ENCODE assay signal across 1 cellular context in genomic region chr17:8222630-8223355, GRCh38.
TF ChIP-seq lines count a peak whose summit lies in the region.

No MANE protein-coding gene starts in this region.

TF ChIP-seq in HepG2, 621 proteins besides CTCF, POLR2A, EP300 and RAD21 (continued from another document and continues in another):
- TF ChIP-seq, protein P1, sequence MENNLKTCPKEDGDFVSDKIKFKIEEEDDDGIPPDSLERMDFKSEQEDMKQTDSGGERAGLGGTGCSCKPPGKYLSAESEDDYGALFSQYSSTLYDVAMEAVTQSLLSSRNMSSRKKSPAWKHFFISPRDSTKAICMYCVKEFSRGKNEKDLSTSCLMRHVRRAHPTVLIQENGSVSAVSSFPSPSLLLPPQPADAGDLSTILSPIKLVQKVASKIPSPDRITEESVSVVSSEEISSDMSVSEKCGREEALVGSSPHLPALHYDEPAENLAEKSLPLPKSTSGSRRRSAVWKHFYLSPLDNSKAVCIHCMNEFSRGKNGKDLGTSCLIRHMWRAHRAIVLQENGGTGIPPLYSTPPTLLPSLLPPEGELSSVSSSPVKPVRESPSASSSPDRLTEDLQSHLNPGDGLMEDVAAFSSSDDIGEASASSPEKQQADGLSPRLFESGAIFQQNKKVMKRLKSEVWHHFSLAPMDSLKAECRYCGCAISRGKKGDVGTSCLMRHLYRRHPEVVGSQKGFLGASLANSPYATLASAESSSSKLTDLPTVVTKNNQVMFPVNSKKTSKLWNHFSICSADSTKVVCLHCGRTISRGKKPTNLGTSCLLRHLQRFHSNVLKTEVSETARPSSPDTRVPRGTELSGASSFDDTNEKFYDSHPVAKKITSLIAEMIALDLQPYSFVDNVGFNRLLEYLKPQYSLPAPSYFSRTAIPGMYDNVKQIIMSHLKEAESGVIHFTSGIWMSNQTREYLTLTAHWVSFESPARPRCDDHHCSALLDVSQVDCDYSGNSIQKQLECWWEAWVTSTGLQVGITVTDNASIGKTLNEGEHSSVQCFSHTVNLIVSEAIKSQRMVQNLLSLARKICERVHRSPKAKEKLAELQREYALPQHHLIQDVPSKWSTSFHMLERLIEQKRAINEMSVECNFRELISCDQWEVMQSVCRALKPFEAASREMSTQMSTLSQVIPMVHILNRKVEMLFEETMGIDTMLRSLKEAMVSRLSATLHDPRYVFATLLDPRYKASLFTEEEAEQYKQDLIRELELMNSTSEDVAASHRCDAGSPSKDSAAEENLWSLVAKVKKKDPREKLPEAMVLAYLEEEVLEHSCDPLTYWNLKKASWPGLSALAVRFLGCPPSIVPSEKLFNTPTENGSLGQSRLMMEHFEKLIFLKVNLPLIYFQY (CRISPR knock-in tag; IDR thresholded peaks at IDR 0.05; ENCODE audit: borderline replicate concordance), result peak; percentile 80
- TF ChIP-seq ZSCAN9 (CRISPR knock-in tag; IDR thresholded peaks at IDR 0.05; ENCODE audit: borderline replicate concordance) (peak; percentile 47; the same call in 1 of the 2 replicates), MAZ (IDR thresholded peaks at IDR 0.05; ENCODE audit: borderline replicate concordance, low read depth, low read length) (no peak; the same call in 1 of the 2 replicates), MAZ (CRISPR knock-in tag; IDR thresholded peaks at IDR 0.05; ENCODE audit: low read depth) (peak; percentile 93), NFYB (CRISPR knock-in tag; IDR thresholded peaks at IDR 0.05) (peak; percentile 29; the same call in 1 of the 2 replicates), SAP130 (CRISPR knock-in tag; IDR thresholded peaks at IDR 0.05; ENCODE audit: low read depth) (peak; percentile 72; the same call in 1 of the 2 replicates), NFIB (CRISPR knock-in tag; IDR thresholded peaks at IDR 0.05; ENCODE audit: borderline replicate concordance) (no peak), ZSCAN29 (CRISPR knock-in tag; conservative IDR thresholded peaks at IDR 0.05) (peak; percentile 35; the same call in 1 of the 2 replicates), HHEX (CRISPR knock-in tag; IDR thresholded peaks at IDR 0.05) (no peak), TEAD2 (CRISPR knock-in tag; IDR thresholded peaks at IDR 0.05) (no peak), KLF16 (CRISPR knock-in tag; IDR thresholded peaks at IDR 0.05) (peak in 1 of 2 experiments; percentile 76; a peak in 2 of 4 replicates), ZNF331 (CRISPR knock-in tag; IDR thresholded peaks at IDR 0.05) (peak; percentile 77; the same call in 1 of the 2 replicates), ZFP62 (CRISPR knock-in tag; IDR thresholded peaks at IDR 0.05) (no peak), ZNF556 (CRISPR knock-in tag; IDR thresholded peaks at IDR 0.05; ENCODE audit: borderline replicate concordance) (0 out of 2 replicates have a peak, but pooled peaks have one; percentile 29), TCF7L2 (IDR thresholded peaks at IDR 0.05; ENCODE audit: low read depth, low read length) (no peak), ZNF704 (CRISPR knock-in tag; IDR thresholded peaks at IDR 0.05; ENCODE audit: borderline replicate concordance) (no peak), TEAD3 (CRISPR knock-in tag; optimal IDR thresholded peaks at IDR 0.05; ENCODE audit: borderline replicate concordance) (peak; percentile 28), HNRNPLL (IDR thresholded peaks at IDR 0.05; ENCODE audit: low read depth, low read length, poor library complexity, severe bottlenecking) (peak; percentile 72), PAXIP1 (CRISPR knock-in tag; conservative IDR thresholded peaks at IDR 0.05) (peak; percentile 41), DMAP1 (CRISPR knock-in tag; IDR thresholded peaks at IDR 0.05) (0 out of 2 replicates have a peak, but pooled peaks have one; percentile 34), KDM2A (CRISPR knock-in tag; IDR thresholded peaks at IDR 0.05; ENCODE audit: borderline replicate concordance, low read depth) (peak; percentile 85), ZNF230 (CRISPR knock-in tag; IDR thresholded peaks at IDR 0.05) (peak; percentile 42; the same call in 1 of the 2 replicates), SIN3A (IDR thresholded peaks at IDR 0.05; ENCODE audit: borderline replicate concordance, low read depth, low read length) (0 out of 2 replicates have a peak, but pooled peaks have one; percentile 24), MBNL3 (CRISPR knock-in tag; conservative IDR thresholded peaks at IDR 0.05) (no peak), NR2C2 (CRISPR knock-in tag; IDR thresholded peaks at IDR 0.05; ENCODE audit: borderline replicate concordance) (peak; percentile 18; the same call in 1 of the 2 replicates), MED13 (CRISPR knock-in tag; IDR thresholded peaks at IDR 0.05) (no peak), ZNF530 (CRISPR knock-in tag; IDR thresholded peaks at IDR 0.05; ENCODE audit: low read depth) (no peak), LCORL (IDR thresholded peaks at IDR 0.05) (no peak), LCORL (CRISPR knock-in tag; IDR thresholded peaks at IDR 0.05) (peak; percentile 64)
- TF ChIP-seq, protein P2, sequence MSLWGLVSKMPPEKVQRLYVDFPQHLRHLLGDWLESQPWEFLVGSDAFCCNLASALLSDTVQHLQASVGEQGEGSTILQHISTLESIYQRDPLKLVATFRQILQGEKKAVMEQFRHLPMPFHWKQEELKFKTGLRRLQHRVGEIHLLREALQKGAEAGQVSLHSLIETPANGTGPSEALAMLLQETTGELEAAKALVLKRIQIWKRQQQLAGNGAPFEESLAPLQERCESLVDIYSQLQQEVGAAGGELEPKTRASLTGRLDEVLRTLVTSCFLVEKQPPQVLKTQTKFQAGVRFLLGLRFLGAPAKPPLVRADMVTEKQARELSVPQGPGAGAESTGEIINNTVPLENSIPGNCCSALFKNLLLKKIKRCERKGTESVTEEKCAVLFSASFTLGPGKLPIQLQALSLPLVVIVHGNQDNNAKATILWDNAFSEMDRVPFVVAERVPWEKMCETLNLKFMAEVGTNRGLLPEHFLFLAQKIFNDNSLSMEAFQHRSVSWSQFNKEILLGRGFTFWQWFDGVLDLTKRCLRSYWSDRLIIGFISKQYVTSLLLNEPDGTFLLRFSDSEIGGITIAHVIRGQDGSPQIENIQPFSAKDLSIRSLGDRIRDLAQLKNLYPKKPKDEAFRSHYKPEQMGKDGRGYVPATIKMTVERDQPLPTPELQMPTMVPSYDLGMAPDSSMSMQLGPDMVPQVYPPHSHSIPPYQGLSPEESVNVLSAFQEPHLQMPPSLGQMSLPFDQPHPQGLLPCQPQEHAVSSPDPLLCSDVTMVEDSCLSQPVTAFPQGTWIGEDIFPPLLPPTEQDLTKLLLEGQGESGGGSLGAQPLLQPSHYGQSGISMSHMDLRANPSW (CRISPR knock-in tag; IDR thresholded peaks at IDR 0.05; ENCODE audit: borderline replicate concordance), result 0 out of 2 replicates have a peak, but pooled peaks have one; percentile 23
- TF ChIP-seq, protein P3, sequence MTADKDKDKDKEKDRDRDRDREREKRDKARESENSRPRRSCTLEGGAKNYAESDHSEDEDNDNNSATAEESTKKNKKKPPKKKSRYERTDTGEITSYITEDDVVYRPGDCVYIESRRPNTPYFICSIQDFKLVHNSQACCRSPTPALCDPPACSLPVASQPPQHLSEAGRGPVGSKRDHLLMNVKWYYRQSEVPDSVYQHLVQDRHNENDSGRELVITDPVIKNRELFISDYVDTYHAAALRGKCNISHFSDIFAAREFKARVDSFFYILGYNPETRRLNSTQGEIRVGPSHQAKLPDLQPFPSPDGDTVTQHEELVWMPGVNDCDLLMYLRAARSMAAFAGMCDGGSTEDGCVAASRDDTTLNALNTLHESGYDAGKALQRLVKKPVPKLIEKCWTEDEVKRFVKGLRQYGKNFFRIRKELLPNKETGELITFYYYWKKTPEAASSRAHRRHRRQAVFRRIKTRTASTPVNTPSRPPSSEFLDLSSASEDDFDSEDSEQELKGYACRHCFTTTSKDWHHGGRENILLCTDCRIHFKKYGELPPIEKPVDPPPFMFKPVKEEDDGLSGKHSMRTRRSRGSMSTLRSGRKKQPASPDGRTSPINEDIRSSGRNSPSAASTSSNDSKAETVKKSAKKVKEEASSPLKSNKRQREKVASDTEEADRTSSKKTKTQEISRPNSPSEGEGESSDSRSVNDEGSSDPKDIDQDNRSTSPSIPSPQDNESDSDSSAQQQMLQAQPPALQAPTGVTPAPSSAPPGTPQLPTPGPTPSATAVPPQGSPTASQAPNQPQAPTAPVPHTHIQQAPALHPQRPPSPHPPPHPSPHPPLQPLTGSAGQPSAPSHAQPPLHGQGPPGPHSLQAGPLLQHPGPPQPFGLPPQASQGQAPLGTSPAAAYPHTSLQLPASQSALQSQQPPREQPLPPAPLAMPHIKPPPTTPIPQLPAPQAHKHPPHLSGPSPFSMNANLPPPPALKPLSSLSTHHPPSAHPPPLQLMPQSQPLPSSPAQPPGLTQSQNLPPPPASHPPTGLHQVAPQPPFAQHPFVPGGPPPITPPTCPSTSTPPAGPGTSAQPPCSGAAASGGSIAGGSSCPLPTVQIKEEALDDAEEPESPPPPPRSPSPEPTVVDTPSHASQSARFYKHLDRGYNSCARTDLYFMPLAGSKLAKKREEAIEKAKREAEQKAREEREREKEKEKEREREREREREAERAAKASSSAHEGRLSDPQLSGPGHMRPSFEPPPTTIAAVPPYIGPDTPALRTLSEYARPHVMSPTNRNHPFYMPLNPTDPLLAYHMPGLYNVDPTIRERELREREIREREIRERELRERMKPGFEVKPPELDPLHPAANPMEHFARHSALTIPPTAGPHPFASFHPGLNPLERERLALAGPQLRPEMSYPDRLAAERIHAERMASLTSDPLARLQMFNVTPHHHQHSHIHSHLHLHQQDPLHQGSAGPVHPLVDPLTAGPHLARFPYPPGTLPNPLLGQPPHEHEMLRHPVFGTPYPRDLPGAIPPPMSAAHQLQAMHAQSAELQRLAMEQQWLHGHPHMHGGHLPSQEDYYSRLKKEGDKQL (CRISPR knock-in tag; IDR thresholded peaks at IDR 0.05; ENCODE audit: low read depth), result peak; percentile 53; the same call in 1 of the 2 replicates
- TF ChIP-seq, protein P4, sequence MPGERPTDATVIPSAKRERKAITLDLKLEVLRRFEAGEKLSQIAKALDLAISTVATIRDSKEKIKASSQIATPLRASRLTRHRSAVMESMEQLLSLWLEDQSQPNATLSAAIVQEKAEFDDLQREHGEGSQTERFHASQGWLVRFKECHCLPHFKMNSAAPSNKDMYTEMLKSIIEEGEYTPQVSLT (CRISPR knock-in tag; IDR thresholded peaks at IDR 0.05; ENCODE audit: borderline replicate concordance, low read depth), result peak; percentile 41; the same call in 1 of the 2 replicates
- TF ChIP-seq, protein P5, sequence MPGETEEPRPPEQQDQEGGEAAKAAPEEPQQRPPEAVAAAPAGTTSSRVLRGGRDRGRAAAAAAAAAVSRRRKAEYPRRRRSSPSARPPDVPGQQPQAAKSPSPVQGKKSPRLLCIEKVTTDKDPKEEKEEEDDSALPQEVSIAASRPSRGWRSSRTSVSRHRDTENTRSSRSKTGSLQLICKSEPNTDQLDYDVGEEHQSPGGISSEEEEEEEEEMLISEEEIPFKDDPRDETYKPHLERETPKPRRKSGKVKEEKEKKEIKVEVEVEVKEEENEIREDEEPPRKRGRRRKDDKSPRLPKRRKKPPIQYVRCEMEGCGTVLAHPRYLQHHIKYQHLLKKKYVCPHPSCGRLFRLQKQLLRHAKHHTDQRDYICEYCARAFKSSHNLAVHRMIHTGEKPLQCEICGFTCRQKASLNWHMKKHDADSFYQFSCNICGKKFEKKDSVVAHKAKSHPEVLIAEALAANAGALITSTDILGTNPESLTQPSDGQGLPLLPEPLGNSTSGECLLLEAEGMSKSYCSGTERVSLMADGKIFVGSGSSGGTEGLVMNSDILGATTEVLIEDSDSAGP (CRISPR knock-in tag; IDR thresholded peaks at IDR 0.05; ENCODE audit: borderline replicate concordance), result peak; percentile 95
- TF ChIP-seq, protein P6, sequence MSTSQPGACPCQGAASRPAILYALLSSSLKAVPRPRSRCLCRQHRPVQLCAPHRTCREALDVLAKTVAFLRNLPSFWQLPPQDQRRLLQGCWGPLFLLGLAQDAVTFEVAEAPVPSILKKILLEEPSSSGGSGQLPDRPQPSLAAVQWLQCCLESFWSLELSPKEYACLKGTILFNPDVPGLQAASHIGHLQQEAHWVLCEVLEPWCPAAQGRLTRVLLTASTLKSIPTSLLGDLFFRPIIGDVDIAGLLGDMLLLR (CRISPR knock-in tag; IDR thresholded peaks at IDR 0.05), result no peak
- TF ChIP-seq, protein P7, sequence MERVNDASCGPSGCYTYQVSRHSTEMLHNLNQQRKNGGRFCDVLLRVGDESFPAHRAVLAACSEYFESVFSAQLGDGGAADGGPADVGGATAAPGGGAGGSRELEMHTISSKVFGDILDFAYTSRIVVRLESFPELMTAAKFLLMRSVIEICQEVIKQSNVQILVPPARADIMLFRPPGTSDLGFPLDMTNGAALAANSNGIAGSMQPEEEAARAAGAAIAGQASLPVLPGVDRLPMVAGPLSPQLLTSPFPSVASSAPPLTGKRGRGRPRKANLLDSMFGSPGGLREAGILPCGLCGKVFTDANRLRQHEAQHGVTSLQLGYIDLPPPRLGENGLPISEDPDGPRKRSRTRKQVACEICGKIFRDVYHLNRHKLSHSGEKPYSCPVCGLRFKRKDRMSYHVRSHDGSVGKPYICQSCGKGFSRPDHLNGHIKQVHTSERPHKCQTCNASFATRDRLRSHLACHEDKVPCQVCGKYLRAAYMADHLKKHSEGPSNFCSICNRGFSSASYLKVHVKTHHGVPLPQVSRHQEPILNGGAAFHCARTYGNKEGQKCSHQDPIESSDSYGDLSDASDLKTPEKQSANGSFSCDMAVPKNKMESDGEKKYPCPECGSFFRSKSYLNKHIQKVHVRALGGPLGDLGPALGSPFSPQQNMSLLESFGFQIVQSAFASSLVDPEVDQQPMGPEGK (CRISPR knock-in tag; IDR thresholded peaks at IDR 0.05), result peak; percentile 31; the same call in 1 of the 2 replicates
